ENCODE assay signal across 19 cellular contexts in genomic region chr12:47981496-47982260, GRCh38. TPM values are rescaled to one million over a fixed set of nuclear protein-coding genes. Genes with fewer than 3 reads are reported as not detected.
"Had no signal": no experiment of that assay in that cellular context is flagged by ENCODE, and none has a peak within 500 bp of the region (broad histone marks: within the 10 kb centered on the region; RNA-seq: fewer than 3 reads in every experiment).

No MANE protein-coding gene starts in this region.

- H3K27me3 ChIP-seq: cardiac muscle cell, right atrium auricular region had no signal

- DNase-seq: activated CD4-positive, alpha-beta T cell treated with anti-CD3 and anti-CD28 coated beads, Interleukin-2, amount 50 U/mL, for 4 hours; amniotic stem cell; foreskin fibroblast; left cardiac atrium; nephron progenitor cell; occipital lobe; stimulated activated CD4-positive, alpha-beta T cell treated with anti-CD3 and anti-CD28 coated beads, Interleukin-4, amount 100 ng/mL, for 1 hour; stimulated activated naive CD8-positive, alpha-beta T cell treated with anti-CD3 and anti-CD28 coated beads, Interleukin-15, amount 100 ng/mL, for 72 hours had no signal

- H3K9me3 ChIP-seq: prostate gland, right atrium auricular region, suprapubic skin had no signal

- H3K36me3 Mint-ChIP-seq: activated naive CD8-positive, alpha-beta T cell; type B pancreatic cell had no signal

- ATAC-seq: left cardiac atrium; stimulated activated naive CD8-positive, alpha-beta T cell treated with anti-CD3 and anti-CD28 coated beads, Interleukin-15, amount 100 ng/mL, for 72 hours had no signal

- H3K36me3 ChIP-seq: prostate gland, right atrium auricular region, suprapubic skin had no signal

- H3K4me3 Mint-ChIP-seq: activated naive CD8-positive, alpha-beta T cell; mesothelial cell of epicardium; nephron progenitor cell; stimulated activated naive CD8-positive, alpha-beta T cell treated with anti-CD3 and anti-CD28 coated beads, Interleukin-15, amount 100 ng/mL, for 72 hours; T-helper 2 cell treated with Interferon-gamma antibody and Interleukin-4, amounts not matched to agents 5 μg/mL and 100 μg/mL, for 36 hours; type B pancreatic cell had no signal

- H3K4me1 Mint-ChIP-seq: nephron progenitor cell; stimulated activated naive CD8-positive, alpha-beta T cell treated with anti-CD3 and anti-CD28 coated beads, Interleukin-15, amount 100 ng/mL, for 72 hours had no signal

- H3K27me3 Mint-ChIP-seq: type B pancreatic cell had no signal

- H3K4me1 ChIP-seq: prostate gland, right atrium auricular region, suprapubic skin had no signal

- H3K4me3 ChIP-seq: cardiac muscle cell, prostate gland, right atrium auricular region, suprapubic skin had no signal

- H3K27ac Mint-ChIP-seq: activated naive CD8-positive, alpha-beta T cell; mesothelial cell of epicardium; nephron progenitor cell; T-helper 2 cell treated with Interferon-gamma antibody and Interleukin-4, amounts not matched to agents 5 μg/mL and 100 μg/mL, for 36 hours; type B pancreatic cell had no signal

- H3K9me3 Mint-ChIP-seq: mesothelial cell of epicardium; nephron progenitor cell; stimulated activated naive CD8-positive, alpha-beta T cell treated with anti-CD3 and anti-CD28 coated beads, Interleukin-15, amount 100 ng/mL, for 72 hours; T-helper 2 cell treated with Interferon-gamma antibody and Interleukin-4, amounts not matched to agents 5 μg/mL and 100 μg/mL, for 36 hours; type B pancreatic cell had no signal

- H3K27ac ChIP-seq: cardiac muscle cell, prostate gland, right atrium auricular region, suprapubic skin had no signal

RNA-seq across cellular contexts. Expression of gene COL2A1, which starts 22.6 kb away (rescaled TPM):
- total RNA-seq: dermis microvascular lymphatic vessel endothelial cell, glomerular endothelial cell, left cardiac atrium, lung microvascular endothelial cell, right atrium auricular region, suprapubic skin had no signal
